In the genomic region with DNA sequence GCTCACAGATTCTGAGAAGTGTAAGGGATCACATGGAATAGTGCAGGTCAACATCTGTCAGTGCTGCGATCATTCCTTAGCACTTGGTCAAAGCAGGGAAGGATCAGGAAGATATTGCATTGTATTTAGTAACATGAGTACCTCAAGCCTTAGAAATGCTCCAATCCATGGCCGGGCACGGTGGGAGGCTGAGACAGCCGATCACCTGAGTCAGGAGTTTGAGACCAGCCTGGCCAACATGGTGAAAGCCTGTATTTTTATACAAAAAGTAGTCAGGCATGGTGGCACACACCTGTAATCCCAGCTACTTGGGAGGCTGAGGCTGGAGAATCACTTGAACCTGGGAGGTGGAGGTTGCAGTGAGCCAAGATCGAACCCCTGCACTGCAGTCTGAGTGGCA, we compare ENCODE assay signal across 5 cellular contexts.
DNase-seq lines count a peak whose midpoint lies in the region; ATAC-seq, FAIRE-seq and TF ChIP-seq lines count a peak whose summit lies in the region.
"Not testable (repeated sequence)": the region's sequence is repeated elsewhere in the genome, so short reads cannot be mapped to it uniquely, and the experiment has no call there.

No MANE protein-coding gene starts in this region.

- H3K4me2 ChIP-seq in endothelial cell of umbilical vein (ENCODE audit: insufficient read depth, low read length); HepG2 (ENCODE audit: low read depth, low read length): not testable (repeated sequence)

- intact Hi-C loops in endothelial cell of umbilical vein (cut with micrococcal nuclease): loop anchor here (10.0 kb wide), 1 partner anchor 397 kb away; no protein-coding TSS in a partner anchor
- intact Hi-C loops in HepG2 (cut with micrococcal nuclease; ENCODE audit: unreplicated experiment): not testable (repeated sequence)

- DNase-seq in endothelial cell of umbilical vein (ENCODE audit: low read depth, low spot score); HepG2 (ENCODE audit: low spot score); urothelium cell line (ENCODE audit: low spot score): not testable (repeated sequence)
- DNase-seq in mesenteric fat pad (ENCODE audit: low spot score) (peak; percentile 85), osteocyte (ENCODE audit: extremely low spot score, unreplicated experiment) (peak; percentile 56)

- TF ChIP-seq RAD21 in HepG2 (CRISPR knock-in tag; IDR thresholded peaks at IDR 0.05): not testable (repeated sequence)

- H3K36me3 Mint-ChIP-seq in osteocyte (ENCODE audit: unreplicated experiment): not testable (repeated sequence)

- H3K36me3 ChIP-seq in endothelial cell of umbilical vein (ENCODE audit: control insufficient read depth in 2 of 2, extremely low read depth in 1 of 2, insufficient read depth in 2 of 2, low read length in 2 of 2); HepG2 (replicated peaks in 1 of 2; ENCODE audit: control insufficient read depth in 1 of 2, insufficient read depth in 2 of 2, low read length in 2 of 2): not testable (repeated sequence)

- ATAC-seq in HepG2: not testable (repeated sequence)

- WGBS in HepG2 (ENCODE audit: low lambda C conversion rate): 57% methylated on average over 5 of the region's 5 CpGs

- H3K4me3 Mint-ChIP-seq in osteocyte (ENCODE audit: unreplicated experiment): not testable (repeated sequence)

- not testable (repeated sequence) for H3K4me1 ChIP-seq in endothelial cell of umbilical vein (ENCODE audit: control insufficient read depth, extremely low read depth, insufficient read depth, low read length); HepG2 (ENCODE audit: insufficient read depth, low read length)

- CTCF ChIA-PET in endothelial cell of umbilical vein (lab: Charles Lee): interaction anchor here (1.1 kb wide), 1 partner anchor 96 kb away, joined by 3 read pairs; no protein-coding TSS in a partner anchor
- CTCF ChIA-PET in HepG2 (lab: Yijun Ruan, JAX; ENCODE audit: low intra/inter-chr PET ratio, low total read pairs): not testable (repeated sequence)

- TF ChIP-seq CTCF in endothelial cell of umbilical vein (IDR thresholded peaks at IDR 0.05; ENCODE audit: extremely low read depth in 1 of 2, insufficient read depth in 1 of 2, low read depth in 1 of 2, low read length in 2 of 2); HepG2 (CRISPR knock-in tag; IDR thresholded peaks at IDR 0.05); osteocyte (IDR thresholded peaks at IDR 0.05): not testable (repeated sequence)

- H3K9me3 ChIP-seq in endothelial cell of umbilical vein (replicated peaks; ENCODE audit: control insufficient read depth, insufficient read depth, low read length); HepG2 (ENCODE audit: low read length): not testable (repeated sequence)

- not testable (repeated sequence) for H3K27ac ChIP-seq in endothelial cell of umbilical vein (ENCODE audit: insufficient read depth, low read depth, low read length); HepG2 (ENCODE audit: extremely low read length, insufficient read depth, low read length)

- H3K4me1 Mint-ChIP-seq in osteocyte (ENCODE audit: unreplicated experiment): not testable (repeated sequence)

- H3K27me3 ChIP-seq in endothelial cell of umbilical vein (ENCODE audit: control insufficient read depth in 2 of 2, insufficient read depth in 2 of 2, low read length in 2 of 2); HepG2 (ENCODE audit: control insufficient read depth in 1 of 2, insufficient read depth in 2 of 2, low read length in 2 of 2): not testable (repeated sequence)

- not testable (repeated sequence) for H3K79me2 ChIP-seq in endothelial cell of umbilical vein (ENCODE audit: control insufficient read depth, insufficient read depth, low read length); HepG2 (ENCODE audit: insufficient read depth, low read length)

- not testable (repeated sequence) for BruUV-seq in endothelial cell of umbilical vein (replicated peaks; lab: Mats Ljungman, UMichigan); HepG2 (replicated peaks; lab: Mats Ljungman, UMichigan)

- not testable (repeated sequence) for H3K4me3 ChIP-seq in endothelial cell of umbilical vein (replicated peaks in 1 of 3; ENCODE audit: insufficient read depth in 1 of 3, low read depth in 1 of 3, low read length in 3 of 3); HepG2 (replicated peaks in 1 of 3; ENCODE audit: insufficient read depth in 1 of 3, low read depth in 2 of 3, low read length in 3 of 3)

- peaks cover 13% of the 10 kb centered on the region for H3K9me3 Mint-ChIP-seq in osteocyte (ENCODE audit: unreplicated experiment)

- H2AFZ ChIP-seq in endothelial cell of umbilical vein (ENCODE audit: low read depth, low read length); HepG2 (ENCODE audit: low read length): not testable (repeated sequence)

- H3K9ac ChIP-seq in endothelial cell of umbilical vein (replicated peaks; ENCODE audit: extremely low read depth, insufficient read depth, low read length); HepG2 (ENCODE audit: insufficient read depth, low read depth, low read length): not testable (repeated sequence)

- not testable (repeated sequence) for H3K27me3 Mint-ChIP-seq in osteocyte (ENCODE audit: unreplicated experiment)

- TF ChIP-seq EP300 in HepG2 (IDR thresholded peaks at IDR 0.05; ENCODE audit: low read depth in 2 of 2, low read length in 2 of 2); HepG2 (CRISPR knock-in tag; IDR thresholded peaks at IDR 0.05; ENCODE audit: borderline replicate concordance): not testable (repeated sequence)

- H3K27ac Mint-ChIP-seq in osteocyte (ENCODE audit: unreplicated experiment): not testable (repeated sequence)

- H3K9me1 ChIP-seq in endothelial cell of umbilical vein (replicated peaks; ENCODE audit: control insufficient read depth, extremely low read depth, insufficient read depth, low read length): not testable (repeated sequence)

- in situ Hi-C loops in HepG2 (cut with HindIII; ENCODE audit: extremely low pct_ligation_motif_present, low pct_unique_long_range_greater_than_20kb): loop anchor here (5.0 to 10.0 kb wide), 2 partner anchors 95 to 257 kb away; no protein-coding TSS in a partner anchor

- H4K20me1 ChIP-seq in endothelial cell of umbilical vein (replicated peaks; ENCODE audit: control insufficient read depth, extremely low read depth, insufficient read depth, low read length); HepG2 (ENCODE audit: insufficient read depth, low read length): not testable (repeated sequence)

- POLR2A ChIA-PET in endothelial cell of umbilical vein (lab: Charles Lee); HepG2 (lab: Yijun Ruan, JAX): not testable (repeated sequence)

- dilution Hi-C loops in endothelial cell of umbilical vein (cut with MboI; ENCODE audit: extremely low pct_ligation_motif_present, low sequenced_read_pairs): not testable (repeated sequence)

- TF ChIP-seq POLR2A in endothelial cell of umbilical vein (IDR thresholded peaks at IDR 0.05; ENCODE audit: low read depth, low read length); HepG2 (IDR thresholded peaks at IDR 0.05; ENCODE audit: insufficient read depth in 1 of 2, low read depth in 2 of 2, low read length in 2 of 2): not testable (repeated sequence)

- FAIRE-seq in endothelial cell of umbilical vein (lab: Jason Lieb, UNC) (peak; percentile 24), HepG2 (lab: Jason Lieb, UNC) (peak; percentile 28), urothelium cell line (lab: Jason Lieb, UNC) (peak; percentile 98)
